Comparison of ENCODE assay signal across 1 cellular context in the genomic region with DNA sequence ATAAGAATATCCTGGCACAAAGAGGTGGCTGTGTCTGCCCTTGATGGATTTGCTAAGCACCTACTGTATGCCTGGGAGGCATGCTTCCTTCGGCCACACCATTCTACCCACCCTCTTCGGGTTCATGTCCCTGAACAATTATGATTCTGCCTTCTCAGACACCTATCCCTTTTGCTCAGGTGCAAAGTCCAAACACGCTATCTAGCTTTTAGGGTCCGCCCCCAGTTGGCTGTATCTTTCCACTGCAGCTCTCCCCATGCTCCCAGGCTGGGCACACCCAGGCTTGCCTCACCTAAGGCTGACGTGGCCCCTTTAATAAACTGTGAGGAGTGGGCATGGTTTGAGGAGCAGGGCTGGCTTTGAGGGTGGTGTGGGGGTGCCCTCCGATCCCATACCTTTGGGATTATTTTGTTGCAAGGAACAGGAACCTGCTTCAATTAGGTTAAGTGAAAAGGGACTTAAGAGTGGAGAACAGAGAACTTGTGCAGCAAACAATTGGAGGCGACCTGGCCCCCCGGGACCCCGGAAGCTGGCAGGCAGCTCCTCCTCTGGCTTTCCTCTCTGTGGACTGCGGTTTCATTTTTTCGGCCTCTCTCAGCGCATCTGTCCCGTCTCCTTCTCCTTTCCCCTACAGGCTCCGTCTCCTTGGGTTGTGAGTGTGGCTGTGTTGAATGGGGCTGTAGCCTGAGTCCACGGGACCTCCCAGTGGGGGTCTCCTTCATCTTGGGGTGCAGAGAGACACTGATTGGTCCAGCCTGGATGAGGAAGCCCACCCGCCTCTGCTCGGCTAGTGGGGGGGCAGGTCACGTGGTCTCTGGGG.
TF ChIP-seq lines count a peak whose summit lies in the region.

No MANE protein-coding gene starts in this region.

TF ChIP-seq in HepG2, 621 proteins besides CTCF, POLR2A, EP300 and RAD21 (continued from another document and continues in another):
- TF ChIP-seq, protein P1, sequence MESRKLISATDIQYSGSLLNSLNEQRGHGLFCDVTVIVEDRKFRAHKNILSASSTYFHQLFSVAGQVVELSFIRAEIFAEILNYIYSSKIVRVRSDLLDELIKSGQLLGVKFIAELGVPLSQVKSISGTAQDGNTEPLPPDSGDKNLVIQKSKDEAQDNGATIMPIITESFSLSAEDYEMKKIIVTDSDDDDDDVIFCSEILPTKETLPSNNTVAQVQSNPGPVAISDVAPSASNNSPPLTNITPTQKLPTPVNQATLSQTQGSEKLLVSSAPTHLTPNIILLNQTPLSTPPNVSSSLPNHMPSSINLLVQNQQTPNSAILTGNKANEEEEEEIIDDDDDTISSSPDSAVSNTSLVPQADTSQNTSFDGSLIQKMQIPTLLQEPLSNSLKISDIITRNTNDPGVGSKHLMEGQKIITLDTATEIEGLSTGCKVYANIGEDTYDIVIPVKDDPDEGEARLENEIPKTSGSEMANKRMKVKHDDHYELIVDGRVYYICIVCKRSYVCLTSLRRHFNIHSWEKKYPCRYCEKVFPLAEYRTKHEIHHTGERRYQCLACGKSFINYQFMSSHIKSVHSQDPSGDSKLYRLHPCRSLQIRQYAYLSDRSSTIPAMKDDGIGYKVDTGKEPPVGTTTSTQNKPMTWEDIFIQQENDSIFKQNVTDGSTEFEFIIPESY (CRISPR knock-in tag; IDR thresholded peaks at IDR 0.05) = 0 out of 2 replicates have a peak, but pooled peaks have one; percentile 6
- TF ChIP-seq CBX1 (IDR thresholded peaks at IDR 0.05; ENCODE audit: low read depth) (peak; percentile 60), KMT2B (CRISPR knock-in tag; IDR thresholded peaks at IDR 0.05) (peak; percentile 58), ZSCAN30 (CRISPR knock-in tag; IDR thresholded peaks at IDR 0.05) (0 out of 2 replicates have a peak, but pooled peaks have one; percentile 14), ZFP36L2 (CRISPR knock-in tag; IDR thresholded peaks at IDR 0.05) (no peak), ZNF558 (CRISPR knock-in tag; IDR thresholded peaks at IDR 0.05; ENCODE audit: borderline replicate concordance) (0 out of 2 replicates have a peak, but pooled peaks have one; percentile 55), FOXC1 (CRISPR knock-in tag; IDR thresholded peaks at IDR 0.05; ENCODE audit: borderline replicate concordance) (peak; percentile 16; the same call in 1 of the 2 replicates), SIN3A (IDR thresholded peaks at IDR 0.05; ENCODE audit: borderline replicate concordance, low read depth, low read length) (peak; percentile 71; the same call in 1 of the 2 replicates), ARNTL (CRISPR knock-in tag; IDR thresholded peaks at IDR 0.05) (no peak; the same call in 1 of the 2 replicates), ETV6 (CRISPR knock-in tag; conservative IDR thresholded peaks at IDR 0.05) (no peak), SRSF9 (IDR thresholded peaks at IDR 0.05; ENCODE audit: borderline replicate concordance, insufficient read depth, low read depth, low read length, poor library complexity, severe bottlenecking) (no peak), RCOR2 (CRISPR knock-in tag; IDR thresholded peaks at IDR 0.05) (peak; percentile 71), PHF21A (CRISPR knock-in tag; IDR thresholded peaks at IDR 0.05) (peak; percentile 77), ZNF775 (CRISPR knock-in tag; IDR thresholded peaks at IDR 0.05; ENCODE audit: borderline replicate concordance) (no peak), ZMYM3 (CRISPR knock-in tag; IDR thresholded peaks at IDR 0.05) (peak; percentile 81), SRF (IDR thresholded peaks at IDR 0.05; ENCODE audit: low read depth, low read length) (no peak), ETV5 (CRISPR knock-in tag; IDR thresholded peaks at IDR 0.05; ENCODE audit: borderline replicate concordance) (peak; percentile 40), ZNF891 (CRISPR knock-in tag; IDR thresholded peaks at IDR 0.05) (no peak)
- TF ChIP-seq, protein P2, sequence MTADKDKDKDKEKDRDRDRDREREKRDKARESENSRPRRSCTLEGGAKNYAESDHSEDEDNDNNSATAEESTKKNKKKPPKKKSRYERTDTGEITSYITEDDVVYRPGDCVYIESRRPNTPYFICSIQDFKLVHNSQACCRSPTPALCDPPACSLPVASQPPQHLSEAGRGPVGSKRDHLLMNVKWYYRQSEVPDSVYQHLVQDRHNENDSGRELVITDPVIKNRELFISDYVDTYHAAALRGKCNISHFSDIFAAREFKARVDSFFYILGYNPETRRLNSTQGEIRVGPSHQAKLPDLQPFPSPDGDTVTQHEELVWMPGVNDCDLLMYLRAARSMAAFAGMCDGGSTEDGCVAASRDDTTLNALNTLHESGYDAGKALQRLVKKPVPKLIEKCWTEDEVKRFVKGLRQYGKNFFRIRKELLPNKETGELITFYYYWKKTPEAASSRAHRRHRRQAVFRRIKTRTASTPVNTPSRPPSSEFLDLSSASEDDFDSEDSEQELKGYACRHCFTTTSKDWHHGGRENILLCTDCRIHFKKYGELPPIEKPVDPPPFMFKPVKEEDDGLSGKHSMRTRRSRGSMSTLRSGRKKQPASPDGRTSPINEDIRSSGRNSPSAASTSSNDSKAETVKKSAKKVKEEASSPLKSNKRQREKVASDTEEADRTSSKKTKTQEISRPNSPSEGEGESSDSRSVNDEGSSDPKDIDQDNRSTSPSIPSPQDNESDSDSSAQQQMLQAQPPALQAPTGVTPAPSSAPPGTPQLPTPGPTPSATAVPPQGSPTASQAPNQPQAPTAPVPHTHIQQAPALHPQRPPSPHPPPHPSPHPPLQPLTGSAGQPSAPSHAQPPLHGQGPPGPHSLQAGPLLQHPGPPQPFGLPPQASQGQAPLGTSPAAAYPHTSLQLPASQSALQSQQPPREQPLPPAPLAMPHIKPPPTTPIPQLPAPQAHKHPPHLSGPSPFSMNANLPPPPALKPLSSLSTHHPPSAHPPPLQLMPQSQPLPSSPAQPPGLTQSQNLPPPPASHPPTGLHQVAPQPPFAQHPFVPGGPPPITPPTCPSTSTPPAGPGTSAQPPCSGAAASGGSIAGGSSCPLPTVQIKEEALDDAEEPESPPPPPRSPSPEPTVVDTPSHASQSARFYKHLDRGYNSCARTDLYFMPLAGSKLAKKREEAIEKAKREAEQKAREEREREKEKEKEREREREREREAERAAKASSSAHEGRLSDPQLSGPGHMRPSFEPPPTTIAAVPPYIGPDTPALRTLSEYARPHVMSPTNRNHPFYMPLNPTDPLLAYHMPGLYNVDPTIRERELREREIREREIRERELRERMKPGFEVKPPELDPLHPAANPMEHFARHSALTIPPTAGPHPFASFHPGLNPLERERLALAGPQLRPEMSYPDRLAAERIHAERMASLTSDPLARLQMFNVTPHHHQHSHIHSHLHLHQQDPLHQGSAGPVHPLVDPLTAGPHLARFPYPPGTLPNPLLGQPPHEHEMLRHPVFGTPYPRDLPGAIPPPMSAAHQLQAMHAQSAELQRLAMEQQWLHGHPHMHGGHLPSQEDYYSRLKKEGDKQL (CRISPR knock-in tag; IDR thresholded peaks at IDR 0.05; ENCODE audit: low read depth) = 0 out of 2 replicates have a peak, but pooled peaks have one; percentile 38
- TF ChIP-seq, protein P3, sequence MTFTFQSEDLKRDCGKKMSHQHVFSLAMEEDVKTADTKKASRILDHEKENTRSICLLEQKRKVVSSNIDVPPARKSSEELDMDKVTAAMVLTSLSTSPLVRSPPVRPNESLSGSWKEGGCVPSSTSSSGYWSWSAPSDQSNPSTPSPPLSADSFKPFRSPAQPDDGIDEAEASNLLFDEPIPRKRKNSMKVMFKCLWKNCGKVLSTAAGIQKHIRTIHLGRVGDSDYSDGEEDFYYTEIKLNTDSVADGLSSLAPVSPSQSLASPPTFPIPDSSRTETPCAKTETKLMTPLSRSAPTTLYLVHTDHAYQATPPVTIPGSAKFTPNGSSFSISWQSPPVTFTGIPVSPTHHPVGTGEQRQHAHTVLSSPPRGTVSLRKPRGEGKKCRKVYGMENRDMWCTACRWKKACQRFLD (CRISPR knock-in tag; IDR thresholded peaks at IDR 0.05; ENCODE audit: borderline replicate concordance) = peak; percentile 56; the same call in 1 of the 2 replicates
- TF ChIP-seq, protein P4, sequence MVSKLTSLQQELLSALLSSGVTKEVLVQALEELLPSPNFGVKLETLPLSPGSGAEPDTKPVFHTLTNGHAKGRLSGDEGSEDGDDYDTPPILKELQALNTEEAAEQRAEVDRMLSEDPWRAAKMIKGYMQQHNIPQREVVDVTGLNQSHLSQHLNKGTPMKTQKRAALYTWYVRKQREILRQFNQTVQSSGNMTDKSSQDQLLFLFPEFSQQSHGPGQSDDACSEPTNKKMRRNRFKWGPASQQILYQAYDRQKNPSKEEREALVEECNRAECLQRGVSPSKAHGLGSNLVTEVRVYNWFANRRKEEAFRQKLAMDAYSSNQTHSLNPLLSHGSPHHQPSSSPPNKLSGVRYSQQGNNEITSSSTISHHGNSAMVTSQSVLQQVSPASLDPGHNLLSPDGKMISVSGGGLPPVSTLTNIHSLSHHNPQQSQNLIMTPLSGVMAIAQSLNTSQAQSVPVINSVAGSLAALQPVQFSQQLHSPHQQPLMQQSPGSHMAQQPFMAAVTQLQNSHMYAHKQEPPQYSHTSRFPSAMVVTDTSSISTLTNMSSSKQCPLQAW (CRISPR knock-in tag; IDR thresholded peaks at IDR 0.05) = peak; percentile 76
- TF ChIP-seq, protein P5, sequence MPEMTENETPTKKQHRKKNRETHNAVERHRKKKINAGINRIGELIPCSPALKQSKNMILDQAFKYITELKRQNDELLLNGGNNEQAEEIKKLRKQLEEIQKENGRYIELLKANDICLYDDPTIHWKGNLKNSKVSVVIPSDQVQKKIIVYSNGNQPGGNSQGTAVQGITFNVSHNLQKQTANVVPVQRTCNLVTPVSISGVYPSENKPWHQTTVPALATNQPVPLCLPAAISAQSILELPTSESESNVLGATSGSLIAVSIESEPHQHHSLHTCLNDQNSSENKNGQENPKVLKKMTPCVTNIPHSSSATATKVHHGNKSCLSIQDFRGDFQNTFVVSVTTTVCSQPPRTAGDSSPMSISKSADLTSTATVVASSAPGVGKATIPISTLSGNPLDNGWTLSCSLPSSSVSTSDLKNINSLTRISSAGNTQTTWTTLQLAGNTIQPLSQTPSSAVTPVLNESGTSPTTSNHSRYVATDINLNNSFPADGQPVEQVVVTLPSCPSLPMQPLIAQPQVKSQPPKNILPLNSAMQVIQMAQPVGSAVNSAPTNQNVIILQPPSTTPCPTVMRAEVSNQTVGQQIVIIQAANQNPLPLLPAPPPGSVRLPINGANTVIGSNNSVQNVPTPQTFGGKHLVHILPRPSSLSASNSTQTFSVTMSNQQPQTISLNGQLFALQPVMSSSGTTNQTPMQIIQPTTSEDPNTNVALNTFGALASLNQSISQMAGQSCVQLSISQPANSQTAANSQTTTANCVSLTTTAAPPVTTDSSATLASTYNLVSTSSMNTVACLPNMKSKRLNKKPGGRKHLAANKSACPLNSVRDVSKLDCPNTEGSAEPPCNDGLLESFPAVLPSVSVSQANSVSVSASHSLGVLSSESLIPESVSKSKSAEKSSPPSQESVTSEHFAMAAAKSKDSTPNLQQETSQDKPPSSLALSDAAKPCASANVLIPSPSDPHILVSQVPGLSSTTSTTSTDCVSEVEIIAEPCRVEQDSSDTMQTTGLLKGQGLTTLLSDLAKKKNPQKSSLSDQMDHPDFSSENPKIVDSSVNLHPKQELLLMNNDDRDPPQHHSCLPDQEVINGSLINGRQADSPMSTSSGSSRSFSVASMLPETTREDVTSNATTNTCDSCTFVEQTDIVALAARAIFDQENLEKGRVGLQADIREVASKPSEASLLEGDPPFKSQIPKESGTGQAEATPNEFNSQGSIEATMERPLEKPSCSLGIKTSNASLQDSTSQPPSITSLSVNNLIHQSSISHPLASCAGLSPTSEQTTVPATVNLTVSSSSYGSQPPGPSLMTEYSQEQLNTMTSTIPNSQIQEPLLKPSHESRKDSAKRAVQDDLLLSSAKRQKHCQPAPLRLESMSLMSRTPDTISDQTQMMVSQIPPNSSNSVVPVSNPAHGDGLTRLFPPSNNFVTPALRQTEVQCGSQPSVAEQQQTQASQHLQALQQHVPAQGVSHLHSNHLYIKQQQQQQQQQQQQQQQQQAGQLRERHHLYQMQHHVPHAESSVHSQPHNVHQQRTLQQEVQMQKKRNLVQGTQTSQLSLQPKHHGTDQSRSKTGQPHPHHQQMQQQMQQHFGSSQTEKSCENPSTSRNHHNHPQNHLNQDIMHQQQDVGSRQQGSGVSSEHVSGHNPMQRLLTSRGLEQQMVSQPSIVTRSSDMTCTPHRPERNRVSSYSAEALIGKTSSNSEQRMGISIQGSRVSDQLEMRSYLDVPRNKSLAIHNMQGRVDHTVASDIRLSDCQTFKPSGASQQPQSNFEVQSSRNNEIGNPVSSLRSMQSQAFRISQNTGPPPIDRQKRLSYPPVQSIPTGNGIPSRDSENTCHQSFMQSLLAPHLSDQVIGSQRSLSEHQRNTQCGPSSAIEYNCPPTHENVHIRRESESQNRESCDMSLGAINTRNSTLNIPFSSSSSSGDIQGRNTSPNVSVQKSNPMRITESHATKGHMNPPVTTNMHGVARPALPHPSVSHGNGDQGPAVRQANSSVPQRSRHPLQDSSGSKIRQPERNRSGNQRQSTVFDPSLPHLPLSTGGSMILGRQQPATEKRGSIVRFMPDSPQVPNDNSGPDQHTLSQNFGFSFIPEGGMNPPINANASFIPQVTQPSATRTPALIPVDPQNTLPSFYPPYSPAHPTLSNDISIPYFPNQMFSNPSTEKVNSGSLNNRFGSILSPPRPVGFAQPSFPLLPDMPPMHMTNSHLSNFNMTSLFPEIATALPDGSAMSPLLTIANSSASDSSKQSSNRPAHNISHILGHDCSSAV (CRISPR knock-in tag; IDR thresholded peaks at IDR 0.05; ENCODE audit: borderline replicate concordance) = no peak
- TF ChIP-seq, protein P6, sequence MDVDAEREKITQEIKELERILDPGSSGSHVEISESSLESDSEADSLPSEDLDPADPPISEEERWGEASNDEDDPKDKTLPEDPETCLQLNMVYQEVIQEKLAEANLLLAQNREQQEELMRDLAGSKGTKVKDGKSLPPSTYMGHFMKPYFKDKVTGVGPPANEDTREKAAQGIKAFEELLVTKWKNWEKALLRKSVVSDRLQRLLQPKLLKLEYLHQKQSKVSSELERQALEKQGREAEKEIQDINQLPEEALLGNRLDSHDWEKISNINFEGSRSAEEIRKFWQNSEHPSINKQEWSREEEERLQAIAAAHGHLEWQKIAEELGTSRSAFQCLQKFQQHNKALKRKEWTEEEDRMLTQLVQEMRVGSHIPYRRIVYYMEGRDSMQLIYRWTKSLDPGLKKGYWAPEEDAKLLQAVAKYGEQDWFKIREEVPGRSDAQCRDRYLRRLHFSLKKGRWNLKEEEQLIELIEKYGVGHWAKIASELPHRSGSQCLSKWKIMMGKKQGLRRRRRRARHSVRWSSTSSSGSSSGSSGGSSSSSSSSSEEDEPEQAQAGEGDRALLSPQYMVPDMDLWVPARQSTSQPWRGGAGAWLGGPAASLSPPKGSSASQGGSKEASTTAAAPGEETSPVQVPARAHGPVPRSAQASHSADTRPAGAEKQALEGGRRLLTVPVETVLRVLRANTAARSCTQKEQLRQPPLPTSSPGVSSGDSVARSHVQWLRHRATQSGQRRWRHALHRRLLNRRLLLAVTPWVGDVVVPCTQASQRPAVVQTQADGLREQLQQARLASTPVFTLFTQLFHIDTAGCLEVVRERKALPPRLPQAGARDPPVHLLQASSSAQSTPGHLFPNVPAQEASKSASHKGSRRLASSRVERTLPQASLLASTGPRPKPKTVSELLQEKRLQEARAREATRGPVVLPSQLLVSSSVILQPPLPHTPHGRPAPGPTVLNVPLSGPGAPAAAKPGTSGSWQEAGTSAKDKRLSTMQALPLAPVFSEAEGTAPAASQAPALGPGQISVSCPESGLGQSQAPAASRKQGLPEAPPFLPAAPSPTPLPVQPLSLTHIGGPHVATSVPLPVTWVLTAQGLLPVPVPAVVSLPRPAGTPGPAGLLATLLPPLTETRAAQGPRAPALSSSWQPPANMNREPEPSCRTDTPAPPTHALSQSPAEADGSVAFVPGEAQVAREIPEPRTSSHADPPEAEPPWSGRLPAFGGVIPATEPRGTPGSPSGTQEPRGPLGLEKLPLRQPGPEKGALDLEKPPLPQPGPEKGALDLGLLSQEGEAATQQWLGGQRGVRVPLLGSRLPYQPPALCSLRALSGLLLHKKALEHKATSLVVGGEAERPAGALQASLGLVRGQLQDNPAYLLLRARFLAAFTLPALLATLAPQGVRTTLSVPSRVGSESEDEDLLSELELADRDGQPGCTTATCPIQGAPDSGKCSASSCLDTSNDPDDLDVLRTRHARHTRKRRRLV (CRISPR knock-in tag; IDR thresholded peaks at IDR 0.05) = 0 out of 2 replicates have a peak, but pooled peaks have one; percentile 28
